Comparison of ENCODE assay signal across 1 cellular context in genomic region chr4:173990879-173991231, GRCh38.
TF ChIP-seq lines count a peak whose summit lies in the region.

No MANE protein-coding gene starts in this region.

TF ChIP-seq in IMR-90, 13 proteins besides CTCF, POLR2A, EP300 and RAD21:
- no peak for TF ChIP-seq MXI1 (IDR thresholded peaks at IDR 0.05; ENCODE audit: borderline replicate concordance, low read depth, low read length)
- no peak for TF ChIP-seq MAZ (IDR thresholded peaks at IDR 0.05; ENCODE audit: borderline replicate concordance, low read depth, low read length)
- no peak for TF ChIP-seq USF2 (IDR thresholded peaks at IDR 0.05; ENCODE audit: low read depth, low read length)
- no peak for TF ChIP-seq RFX5 (IDR thresholded peaks at IDR 0.05; ENCODE audit: low read depth, low read length)
- TF ChIP-seq SMC3 (IDR thresholded peaks at IDR 0.05; ENCODE audit: low read depth, low read length), result no peak
- TF ChIP-seq CHD1 (IDR thresholded peaks at IDR 0.05; ENCODE audit: low read depth, low read length), result no peak
- no peak for TF ChIP-seq NFE2L2 (IDR thresholded peaks at IDR 0.05; ENCODE audit: low read depth, low read length)
- TF ChIP-seq CEBPB (IDR thresholded peaks at IDR 0.05; ENCODE audit: low read depth, low read length), result no peak
- TF ChIP-seq MAFK (IDR thresholded peaks at IDR 0.05; ENCODE audit: low read depth, low read length), result no peak
- no peak for TF ChIP-seq BHLHE40 (IDR thresholded peaks at IDR 0.05; ENCODE audit: low read depth, low read length)
- TF ChIP-seq, protein P1, sequence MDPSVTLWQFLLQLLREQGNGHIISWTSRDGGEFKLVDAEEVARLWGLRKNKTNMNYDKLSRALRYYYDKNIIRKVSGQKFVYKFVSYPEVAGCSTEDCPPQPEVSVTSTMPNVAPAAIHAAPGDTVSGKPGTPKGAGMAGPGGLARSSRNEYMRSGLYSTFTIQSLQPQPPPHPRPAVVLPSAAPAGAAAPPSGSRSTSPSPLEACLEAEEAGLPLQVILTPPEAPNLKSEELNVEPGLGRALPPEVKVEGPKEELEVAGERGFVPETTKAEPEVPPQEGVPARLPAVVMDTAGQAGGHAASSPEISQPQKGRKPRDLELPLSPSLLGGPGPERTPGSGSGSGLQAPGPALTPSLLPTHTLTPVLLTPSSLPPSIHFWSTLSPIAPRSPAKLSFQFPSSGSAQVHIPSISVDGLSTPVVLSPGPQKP (IDR thresholded peaks at IDR 0.05; ENCODE audit: borderline replicate concordance, low read depth, low read length), result no peak
TF ChIP-seq in IMR-90: peak in this region for 0.
